Comparison of ENCODE assay signal across 28 cellular contexts in genomic region chr7:11754933-11755332, GRCh38.
"Had no signal": no experiment of that assay in that cellular context is flagged by ENCODE, and none has a peak within 500 bp of the region (broad histone marks: within the 10 kb centered on the region; RNA-seq: fewer than 3 reads in every experiment).

No MANE protein-coding gene starts in this region.

- H3K27me3 ChIP-seq: left lung, suprapubic skin, tibial artery, uterus had no signal

- H3K27ac Mint-ChIP-seq: naive thymus-derived CD8-positive, alpha-beta T cell; nephron; stimulated activated effector memory CD8-positive, alpha-beta T cell treated with anti-CD3 and anti-CD28 coated beads, Interleukin-12 subunit alpha, Interleukin-12 subunit beta, amount 100 ng/mL, for 72 hours; stimulated activated naive CD8-positive, alpha-beta T cell treated with anti-CD3 and anti-CD28 coated beads, Interleukin-15, Interleukin-2, amounts not matched to agents 100 ng/mL and 50 ng/mL, for 24 hours; type B pancreatic cell had no signal

- H3K36me3 ChIP-seq: left lung, lower lobe of right lung, prostate gland, suprapubic skin, thoracic aorta, tibial artery, uterus had no signal

- ATAC-seq: left colon; left lung; lower lobe of right lung; naive thymus-derived CD8-positive, alpha-beta T cell; right cardiac atrium; sciatic nerve; stimulated activated effector memory CD8-positive, alpha-beta T cell treated with anti-CD3 and anti-CD28 coated beads, Interleukin-12 subunit alpha, Interleukin-12 subunit beta, amount 100 ng/mL, for 72 hours had no signal

- H3K36me3 Mint-ChIP-seq: naive thymus-derived CD8-positive, alpha-beta T cell; stimulated activated effector memory CD8-positive, alpha-beta T cell treated with anti-CD3 and anti-CD28 coated beads, Interleukin-12 subunit alpha, Interleukin-12 subunit beta, amount 100 ng/mL, for 72 hours; type B pancreatic cell had no signal

- H3K9me3 Mint-ChIP-seq: neural crest cell; stimulated activated naive CD8-positive, alpha-beta T cell treated with anti-CD3 and anti-CD28 coated beads, Interleukin-15, Interleukin-2, amounts not matched to agents 100 ng/mL and 50 ng/mL, for 24 hours; type B pancreatic cell had no signal

- H3K27ac ChIP-seq: left lung, lower lobe of right lung, prostate gland, skin epidermis, suprapubic skin, thoracic aorta, tibial artery, uterus had no signal

- H3K9me3 ChIP-seq: left lung, lower lobe of right lung, prostate gland, suprapubic skin, thoracic aorta, tibial artery, uterus had no signal

- H3K4me1 Mint-ChIP-seq: naive thymus-derived CD8-positive, alpha-beta T cell; stimulated activated effector memory CD8-positive, alpha-beta T cell treated with anti-CD3 and anti-CD28 coated beads, Interleukin-12 subunit alpha, Interleukin-12 subunit beta, amount 100 ng/mL, for 72 hours had no signal

- H3K4me3 Mint-ChIP-seq: naive thymus-derived CD8-positive, alpha-beta T cell; nephron; neural crest cell; stimulated activated effector memory CD8-positive, alpha-beta T cell treated with anti-CD3 and anti-CD28 coated beads, Interleukin-12 subunit alpha, Interleukin-12 subunit beta, amount 100 ng/mL, for 72 hours; stimulated activated naive CD8-positive, alpha-beta T cell treated with anti-CD3 and anti-CD28 coated beads, Interleukin-15, Interleukin-2, amounts not matched to agents 100 ng/mL and 50 ng/mL, for 24 hours; type B pancreatic cell had no signal

- H3K4me1 ChIP-seq: left lung, prostate gland, suprapubic skin, tibial artery, uterus had no signal

- H3K4me3 ChIP-seq: left lung, lower lobe of right lung, prostate gland, skin epidermis, suprapubic skin, thoracic aorta, tibial artery, uterus had no signal

- DNase-seq: hippocampal formation; kidney glomerular epithelial cell; left colon; left lung; lower lobe of right lung; mammary epithelial cell; mesenchymal stem cell; naive thymus-derived CD8-positive, alpha-beta T cell; nucleus accumbens; posterior cingulate gyrus; retina; right cardiac atrium; stimulated activated CD4-positive, alpha-beta T cell treated with anti-CD3 and anti-CD28 coated beads, Interleukin-12 subunit alpha, Interleukin-12 subunit beta, amount 100 ng/mL, for 4 hours; stimulated activated CD4-positive, alpha-beta T cell treated with anti-CD3 and anti-CD28 coated beads, Interleukin-15, amount 100 ng/mL, for 24 hours; stimulated activated CD4-positive, alpha-beta T cell treated with anti-CD3 and anti-CD28 coated beads, Interleukin-4, amount 100 ng/mL, for 24 hours; stimulated activated naive CD4-positive, alpha-beta T cell; tibial artery; uterus had no signal

- H3K27me3 Mint-ChIP-seq: stimulated activated naive CD8-positive, alpha-beta T cell treated with anti-CD3 and anti-CD28 coated beads, Interleukin-15, Interleukin-2, amounts not matched to agents 100 ng/mL and 50 ng/mL, for 24 hours; type B pancreatic cell had no signal
